ENCODE assay signal across 8 cellular contexts in the genomic region with DNA sequence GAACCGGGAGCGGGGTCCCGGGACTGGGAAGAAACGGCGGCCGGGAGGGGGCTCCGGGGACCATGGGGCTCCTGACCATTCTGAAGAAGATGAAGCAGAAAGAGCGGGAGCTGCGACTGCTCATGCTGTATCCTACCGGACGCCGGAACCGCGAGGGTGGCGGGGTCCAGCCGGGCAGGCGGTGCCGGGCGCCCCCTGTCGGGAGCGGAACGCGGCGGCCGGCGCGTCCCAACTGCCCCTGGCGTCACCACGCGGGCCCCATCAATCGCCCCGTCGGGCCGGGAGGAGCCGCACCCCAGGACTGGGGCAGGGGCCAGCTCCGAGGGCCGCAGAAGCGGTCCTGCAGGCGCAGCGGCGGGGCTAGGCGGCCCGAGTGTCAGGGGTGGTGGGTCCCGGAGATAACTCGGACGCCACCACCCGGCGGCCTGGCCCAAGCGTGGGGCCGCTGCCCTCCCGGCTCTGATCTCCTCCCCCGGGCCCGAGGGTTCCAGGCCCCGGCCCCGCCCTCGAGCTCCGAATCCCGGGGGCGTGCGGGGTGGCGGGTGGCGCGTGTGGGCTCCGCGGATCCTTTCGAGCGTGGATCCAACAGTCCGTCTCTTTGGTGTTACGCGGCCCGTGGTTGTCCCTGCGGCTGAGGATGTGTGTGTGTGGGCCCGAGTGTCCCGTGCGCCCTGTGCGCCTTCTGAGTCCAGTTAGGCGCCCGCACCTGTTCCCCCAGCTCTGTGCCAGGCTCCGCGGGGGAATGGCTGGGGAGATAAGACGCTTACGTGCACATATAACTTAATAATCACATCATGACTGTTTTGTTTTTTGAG. TPM values are rescaled to one million over a fixed set of nuclear protein-coding genes. Genes with fewer than 3 reads are reported as not detected.
DNase-seq lines count a peak whose midpoint lies in the region; ATAC-seq and TF ChIP-seq lines count a peak whose summit lies in the region.

A gene (plus strand): TSS at position 15 of the 815 bp plus-strand sequence. CDS start 48 bp downstream, at position 63.

- no peak for DNase-seq in BJ (ENCODE audit: low read depth)
- DNase-seq in activated naive CD8-positive, alpha-beta T cell treated with anti-CD3 and anti-CD28 coated beads for 36 hours: peak; percentile 85
- DNase-seq in left cardiac atrium: no peak
- no peak for DNase-seq in skeletal muscle cell (ENCODE audit: low read depth)
- no peak for DNase-seq in NCI-H1105 (lab: John Stamatoyannopoulos, UW)

- peak; percentile 52 for TF ChIP-seq POLR2A in GM18526 (IDR thresholded peaks at IDR 0.05; ENCODE audit: extremely low read depth, insufficient read length)

- peak within 1 kb of the TSS; percentile 97 for H3K27ac Mint-ChIP-seq in activated naive CD8-positive, alpha-beta T cell treated with anti-CD3 and anti-CD28 coated beads for 36 hours

- H3K9me3 Mint-ChIP-seq in activated naive CD8-positive, alpha-beta T cell treated with anti-CD3 and anti-CD28 coated beads for 36 hours: no peaks in the 10 kb centered on the region

- peak within 1 kb of the TSS; percentile 90 for H3K4me3 Mint-ChIP-seq in activated naive CD8-positive, alpha-beta T cell treated with anti-CD3 and anti-CD28 coated beads for 36 hours

- POLR2A ChIA-PET in BJ (lab: Charles Lee): interaction anchor here (0.6 to 0.7 kb wide), 2 partner anchors 71 to 120 kb away, joined by 3 read pairs; no protein-coding TSS in a partner anchor

- no peaks in the 10 kb centered on the region for H3K27me3 Mint-ChIP-seq in activated naive CD8-positive, alpha-beta T cell treated with anti-CD3 and anti-CD28 coated beads for 36 hours

- H3K4me3 ChIP-seq in BJ (ENCODE audit: low read depth, low read length) (peak within 1 kb of the TSS; percentile 93), skeletal muscle cell (ENCODE audit: low read depth, low read length) (peak within 1 kb of the TSS; percentile 81)

- intact Hi-C loops in left cardiac atrium (cut with DNase I): loop anchor here in 1 of 2 donors (5.0 kb wide), 1 partner anchor 103 kb away; a partner anchor contains a TSS

- peaks cover 3% of the 10 kb centered on the region for H3K36me3 ChIP-seq in BJ (ENCODE audit: control insufficient read depth, insufficient read depth, low read length)

- TF ChIP-seq CTCF in BJ (IDR thresholded peaks at IDR 0.05; ENCODE audit: insufficient read depth, low read depth, low read length): no peak; the same call in 1 of the 2 replicates

- H3K4me1 Mint-ChIP-seq in activated naive CD8-positive, alpha-beta T cell treated with anti-CD3 and anti-CD28 coated beads for 36 hours: peaks cover 20% of the 10 kb centered on the region

- no peaks in the 10 kb centered on the region for H3K27me3 ChIP-seq in BJ (ENCODE audit: control insufficient read depth, insufficient read depth, low read length)

- CTCF ChIA-PET in BJ (lab: Yijun Ruan, JAX): interaction anchor here (0.6 to 5.4 kb wide), 52 partner anchors 8 to 308 kb away, joined by 3 to 56 read pairs (median 4); a partner anchor contains a TSS

- ATAC-seq in HG03025 (IDR thresholded peaks at IDR 0.05; ENCODE audit: low FRiP score, unreplicated experiment): peak; percentile 42
- peak; percentile 80 to 85 for ATAC-seq in left cardiac atrium

- peaks cover 26% of the 10 kb centered on the region for H3K36me3 Mint-ChIP-seq in activated naive CD8-positive, alpha-beta T cell treated with anti-CD3 and anti-CD28 coated beads for 36 hours

TF ChIP-seq in PFSK-1, 5 proteins besides CTCF, POLR2A, EP300 and RAD21:
- TF ChIP-seq POLR2AphosphoS5 (IDR thresholded peaks at IDR 0.05; ENCODE audit: low read depth, low read length) (peak; percentile 61), TAF1 (IDR thresholded peaks at IDR 0.05; ENCODE audit: borderline replicate concordance, insufficient read depth, low read length) (0 out of 2 replicates have a peak, but pooled peaks have one; percentile 75), FOXP2 (optimal IDR thresholded peaks at IDR 0.05; ENCODE audit: borderline replicate concordance, extremely low read depth, extremely low read length, insufficient read depth) (peak; percentile 77), SIN3A (IDR thresholded peaks at IDR 0.05; ENCODE audit: borderline replicate concordance, insufficient read depth, low read length) (no peak)
- TF ChIP-seq, protein P1, sequence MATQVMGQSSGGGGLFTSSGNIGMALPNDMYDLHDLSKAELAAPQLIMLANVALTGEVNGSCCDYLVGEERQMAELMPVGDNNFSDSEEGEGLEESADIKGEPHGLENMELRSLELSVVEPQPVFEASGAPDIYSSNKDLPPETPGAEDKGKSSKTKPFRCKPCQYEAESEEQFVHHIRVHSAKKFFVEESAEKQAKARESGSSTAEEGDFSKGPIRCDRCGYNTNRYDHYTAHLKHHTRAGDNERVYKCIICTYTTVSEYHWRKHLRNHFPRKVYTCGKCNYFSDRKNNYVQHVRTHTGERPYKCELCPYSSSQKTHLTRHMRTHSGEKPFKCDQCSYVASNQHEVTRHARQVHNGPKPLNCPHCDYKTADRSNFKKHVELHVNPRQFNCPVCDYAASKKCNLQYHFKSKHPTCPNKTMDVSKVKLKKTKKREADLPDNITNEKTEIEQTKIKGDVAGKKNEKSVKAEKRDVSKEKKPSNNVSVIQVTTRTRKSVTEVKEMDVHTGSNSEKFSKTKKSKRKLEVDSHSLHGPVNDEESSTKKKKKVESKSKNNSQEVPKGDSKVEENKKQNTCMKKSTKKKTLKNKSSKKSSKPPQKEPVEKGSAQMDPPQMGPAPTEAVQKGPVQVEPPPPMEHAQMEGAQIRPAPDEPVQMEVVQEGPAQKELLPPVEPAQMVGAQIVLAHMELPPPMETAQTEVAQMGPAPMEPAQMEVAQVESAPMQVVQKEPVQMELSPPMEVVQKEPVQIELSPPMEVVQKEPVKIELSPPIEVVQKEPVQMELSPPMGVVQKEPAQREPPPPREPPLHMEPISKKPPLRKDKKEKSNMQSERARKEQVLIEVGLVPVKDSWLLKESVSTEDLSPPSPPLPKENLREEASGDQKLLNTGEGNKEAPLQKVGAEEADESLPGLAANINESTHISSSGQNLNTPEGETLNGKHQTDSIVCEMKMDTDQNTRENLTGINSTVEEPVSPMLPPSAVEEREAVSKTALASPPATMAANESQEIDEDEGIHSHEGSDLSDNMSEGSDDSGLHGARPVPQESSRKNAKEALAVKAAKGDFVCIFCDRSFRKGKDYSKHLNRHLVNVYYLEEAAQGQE (IDR thresholded peaks at IDR 0.05; ENCODE audit: insufficient read depth in 1 of 2, low read depth in 2 of 2, low read length in 2 of 2): no peak
TF ChIP-seq in PFSK-1: peak in this region for 3.

RNA-seq across cellular contexts. Expression of the gene that starts here (rescaled TPM):
- 117 and 141 TPM in 2 replicates for polyA plus RNA-seq in BJ (2011; rRNA removed)
- polyA minus RNA-seq in BJ (2011; rRNA and poly(A)+ RNA removed): 24.8 and 36.6 TPM in 2 replicates
- polyA plus RNA-seq in PFSK-1 (2012; ENCODE audit: insufficient read length, low read depth): 319 TPM
- 100 to 1,000 TPM; 114 TPM for total RNA-seq in activated naive CD8-positive, alpha-beta T cell treated with anti-CD3 and anti-CD28 coated beads for 36 hours
- 100 to 1,000 TPM; 110 to 116 TPM for total RNA-seq in left cardiac atrium
